29 cellular contexts compared by ENCODE assay signal in genomic region chr3:37126856-37127255, GRCh38.
"Had no signal": no experiment of that assay in that cellular context is flagged by ENCODE, and none has a peak within 500 bp of the region (broad histone marks: within the 10 kb centered on the region; RNA-seq: fewer than 3 reads in every experiment).

No MANE protein-coding gene starts in this region.

- H3K27ac ChIP-seq: ascending aorta, breast epithelium, KMS-11 had no signal

- H3K9me3 ChIP-seq: ascending aorta, breast epithelium had no signal

- DNase-seq: activated CD4-positive, alpha-beta T cell treated with anti-CD3 and anti-CD28 coated beads for 36 hours; activated CD4-positive, alpha-beta T cell treated with anti-CD3 and anti-CD28 coated beads, Interleukin-2, amount 10 ng/mL, durations not matched to agents 7 days and 5 days; activated CD4-positive, alpha-beta T cell treated with anti-CD3 and anti-CD28 coated beads, Interleukin-2, amount 50 U/mL, for 48 hours; activated CD8-positive, alpha-beta T cell treated with anti-CD3 and anti-CD28 coated beads, Interleukin-2, amount 10 ng/mL, durations not matched to agents 7 days and 5 days; activated gamma-delta T cell; activated naive CD4-positive, alpha-beta T cell treated with Interleukin-2 at 50 U/mL for 16 hours; activated naive CD8-positive, alpha-beta T cell treated with anti-CD3 and anti-CD28 coated beads, Interleukin-2, amount 10 ng/mL, durations not matched to agents 7 days and 5 days; activated T-cell treated with anti-CD3 and anti-CD28 coated beads, Interleukin-2, amount 50 U/mL, for 24 hours; amygdala; NCI-H1092 treated with DMSO at 0.1 percent for 48 hours; NCI-H1417; NCI-H146; NCI-H187; NCI-H2029 treated with DMSO at 0.1 percent for 48 hours; NCI-H2107; NCI-H2171; NCI-H510A; NCI-H526; NCI-H748 treated with DMSO at 0.1 percent for 48 hours; Right ventricle myocardium superior; SW 1271 had no signal

- H3K9me3 Mint-ChIP-seq: activated CD4-positive, alpha-beta T cell treated with anti-CD3 and anti-CD28 coated beads, Interleukin-2, amount 10 ng/mL, durations not matched to agents 7 days and 5 days; activated naive CD4-positive, alpha-beta T cell treated with anti-CD3 and anti-CD28 coated beads, Interleukin-2, amount 50 U/mL, for 24 hours; activated T-cell treated with anti-CD3 and anti-CD28 coated beads, Interleukin-2, amount 50 U/mL, for 24 hours; activated T-helper 2 cell treated with anti-CD3 and anti-CD28 coated beads, Interferon-gamma antibody, Interleukin-2, Interleukin-4, amounts not matched to agents 10 μg/mL and 5 μg/mL and 100 μg/mL, durations not matched to agents 14 hours and 24 hours and 36 hours; T-helper 2 cell treated with Interferon-gamma antibody and Interleukin-4, amounts not matched to agents 5 μg/mL and 100 μg/mL, for 36 hours had no signal

- H3K27me3 Mint-ChIP-seq: activated CD4-positive, alpha-beta T cell treated with anti-CD3 and anti-CD28 coated beads for 36 hours; activated CD4-positive, alpha-beta T cell treated with anti-CD3 and anti-CD28 coated beads, Interleukin-2, amount 10 ng/mL, durations not matched to agents 7 days and 5 days; activated naive CD4-positive, alpha-beta T cell treated with anti-CD3 and anti-CD28 coated beads, Interleukin-2, amount 50 U/mL, for 24 hours; activated naive CD8-positive, alpha-beta T cell treated with anti-CD3 and anti-CD28 coated beads, Interleukin-2, amount 10 ng/mL, durations not matched to agents 7 days and 5 days; activated T-cell treated with anti-CD3 and anti-CD28 coated beads, Interleukin-2, amount 50 U/mL, for 24 hours had no signal

- H3K27me3 ChIP-seq: ascending aorta, breast epithelium had no signal

- H3K36me3 ChIP-seq: ascending aorta, breast epithelium had no signal

- H3K4me3 ChIP-seq: ascending aorta, breast epithelium had no signal

- H3K4me1 ChIP-seq: breast epithelium had no signal

- H3K4me3 Mint-ChIP-seq: activated CD4-positive, alpha-beta T cell treated with anti-CD3 and anti-CD28 coated beads for 36 hours; activated CD4-positive, alpha-beta T cell treated with anti-CD3 and anti-CD28 coated beads, Interleukin-2, amount 10 ng/mL, durations not matched to agents 7 days and 5 days; activated CD8-positive, alpha-beta T cell treated with anti-CD3 and anti-CD28 coated beads, Interleukin-2, amount 10 ng/mL, durations not matched to agents 7 days and 5 days; activated naive CD4-positive, alpha-beta T cell treated with anti-CD3 and anti-CD28 coated beads, Interleukin-2, amount 50 U/mL, for 24 hours; activated naive CD8-positive, alpha-beta T cell treated with anti-CD3 and anti-CD28 coated beads, Interleukin-2, amount 10 ng/mL, durations not matched to agents 7 days and 5 days; activated T-cell treated with anti-CD3 and anti-CD28 coated beads, Interleukin-2, amount 50 U/mL, for 24 hours; T-helper 2 cell treated with Interferon-gamma antibody and Interleukin-4, amounts not matched to agents 5 μg/mL and 100 μg/mL, for 36 hours; WTC11 had no signal

- ATAC-seq: activated CD4-positive, alpha-beta T cell treated with anti-CD3 and anti-CD28 coated beads for 36 hours; activated CD4-positive, CD25-positive, alpha-beta regulatory T cell treated with anti-CD3 and anti-CD28 coated beads, Interleukin-2, amount 50 U/mL, for 24 hours; activated CD8-positive, alpha-beta T cell treated with anti-CD3 and anti-CD28 coated beads, Interleukin-2, amount 10 ng/mL, durations not matched to agents 7 days and 5 days; WTC11 had no signal

- H3K27ac Mint-ChIP-seq: activated CD4-positive, alpha-beta T cell treated with anti-CD3 and anti-CD28 coated beads for 36 hours; activated CD4-positive, alpha-beta T cell treated with anti-CD3 and anti-CD28 coated beads, Interleukin-2, amount 10 ng/mL, durations not matched to agents 7 days and 5 days; activated CD8-positive, alpha-beta T cell treated with anti-CD3 and anti-CD28 coated beads, Interleukin-2, amount 10 ng/mL, durations not matched to agents 7 days and 5 days; activated naive CD4-positive, alpha-beta T cell treated with anti-CD3 and anti-CD28 coated beads, Interleukin-2, amount 50 U/mL, for 24 hours; activated naive CD8-positive, alpha-beta T cell treated with anti-CD3 and anti-CD28 coated beads, Interleukin-2, amount 10 ng/mL, durations not matched to agents 7 days and 5 days; activated T-cell treated with anti-CD3 and anti-CD28 coated beads, Interleukin-2, amount 50 U/mL, for 24 hours; activated T-helper 2 cell treated with anti-CD3 and anti-CD28 coated beads, Interferon-gamma antibody, Interleukin-2, Interleukin-4, amounts not matched to agents 10 μg/mL and 5 μg/mL and 100 μg/mL, durations not matched to agents 14 hours and 24 hours and 36 hours; T-helper 2 cell treated with Interferon-gamma antibody and Interleukin-4, amounts not matched to agents 5 μg/mL and 100 μg/mL, for 36 hours; WTC11 had no signal

- H3K9ac ChIP-seq: KMS-11 had no signal
